Comparison of ENCODE assay signal across 1 cellular context in genomic region chr11:76769645-76770586, GRCh38.
TF ChIP-seq lines count a peak whose summit lies in the region.

No MANE protein-coding gene starts in this region.

TF ChIP-seq in HepG2, 621 proteins besides CTCF, POLR2A, EP300 and RAD21 (continued from another document and continues in another):
- TF ChIP-seq MLXIP (CRISPR knock-in tag; IDR thresholded peaks at IDR 0.05; ENCODE audit: borderline replicate concordance): no peak
- TF ChIP-seq ZNF720 (CRISPR knock-in tag; IDR thresholded peaks at IDR 0.05): no peak
- TF ChIP-seq ZNF34 (CRISPR knock-in tag; IDR thresholded peaks at IDR 0.05; ENCODE audit: borderline replicate concordance): no peak
- TF ChIP-seq MIER2 (CRISPR knock-in tag; IDR thresholded peaks at IDR 0.05): peak; percentile 46; the same call in 1 of the 2 replicates
- TF ChIP-seq TCF7L2 (IDR thresholded peaks at IDR 0.05; ENCODE audit: low read depth, low read length): no peak
- TF ChIP-seq KDM2A (CRISPR knock-in tag; IDR thresholded peaks at IDR 0.05; ENCODE audit: borderline replicate concordance, low read depth): peak; percentile 72
- peak; percentile 11; the same call in 1 of the 2 replicates for TF ChIP-seq ZBTB33 (CRISPR knock-in tag; IDR thresholded peaks at IDR 0.05)
- no peak; the same call in 1 of the 2 replicates for TF ChIP-seq HMGXB3 (CRISPR knock-in tag; IDR thresholded peaks at IDR 0.05; ENCODE audit: borderline replicate concordance)
- TF ChIP-seq FOXO1 (CRISPR knock-in tag; IDR thresholded peaks at IDR 0.05): no peak
- peak; percentile 67; the same call in 1 of the 2 replicates for TF ChIP-seq HMG20A (CRISPR knock-in tag; IDR thresholded peaks at IDR 0.05; ENCODE audit: borderline replicate concordance)
- TF ChIP-seq RAD51 (IDR thresholded peaks at IDR 0.05; ENCODE audit: borderline replicate concordance): no peak
- TF ChIP-seq ZNF619 (CRISPR knock-in tag; IDR thresholded peaks at IDR 0.05): no peak
- no peak for TF ChIP-seq ELF1 (CRISPR knock-in tag; IDR thresholded peaks at IDR 0.05)
- peak; percentile 89 for TF ChIP-seq ZNF121 (CRISPR knock-in tag; IDR thresholded peaks at IDR 0.05)
- TF ChIP-seq ZNF234 (CRISPR knock-in tag; conservative IDR thresholded peaks at IDR 0.05): no peak
- no peak for TF ChIP-seq ZNF512 (CRISPR knock-in tag; IDR thresholded peaks at IDR 0.05)
- no peak for TF ChIP-seq RFXANK (CRISPR knock-in tag; IDR thresholded peaks at IDR 0.05)
- TF ChIP-seq DMAP1 (CRISPR knock-in tag; IDR thresholded peaks at IDR 0.05): 0 out of 2 replicates have a peak, but pooled peaks have one; percentile 39
- TF ChIP-seq MXI1 (IDR thresholded peaks at IDR 0.05; ENCODE audit: borderline replicate concordance, low read depth, low read length): peak; percentile 21; the same call in 1 of the 3 replicates
- peak; percentile 71; the same call in 1 of the 2 replicates for TF ChIP-seq THRA (CRISPR knock-in tag; IDR thresholded peaks at IDR 0.05; ENCODE audit: borderline replicate concordance)
- no peak for TF ChIP-seq ZNF230 (CRISPR knock-in tag; IDR thresholded peaks at IDR 0.05)
- no peak for TF ChIP-seq GLI4 (CRISPR knock-in tag; IDR thresholded peaks at IDR 0.05; ENCODE audit: borderline replicate concordance)
- TF ChIP-seq DRAP1 (CRISPR knock-in tag; IDR thresholded peaks at IDR 0.05): peak; percentile 48; the same call in 1 of the 2 replicates
- no peak for TF ChIP-seq ZBTB1 (CRISPR knock-in tag; IDR thresholded peaks at IDR 0.05; ENCODE audit: borderline replicate concordance)
- TF ChIP-seq JUNB (CRISPR knock-in tag; IDR thresholded peaks at IDR 0.05; ENCODE audit: borderline replicate concordance): no peak
- no peak for TF ChIP-seq AHDC1 (CRISPR knock-in tag; IDR thresholded peaks at IDR 0.05; ENCODE audit: borderline replicate concordance)
- TF ChIP-seq GTF3A (CRISPR knock-in tag; conservative IDR thresholded peaks at IDR 0.05): no peak
- TF ChIP-seq NFE2L1 (CRISPR knock-in tag; IDR thresholded peaks at IDR 0.05; ENCODE audit: borderline replicate concordance): peak; percentile 88; the same call in 1 of the 2 replicates
- TF ChIP-seq JUND (CRISPR knock-in tag; IDR thresholded peaks at IDR 0.05): no peak
- TF ChIP-seq ZNF333 (CRISPR knock-in tag; IDR thresholded peaks at IDR 0.05; ENCODE audit: borderline replicate concordance): no peak
- TF ChIP-seq ZBTB43 (CRISPR knock-in tag; conservative IDR thresholded peaks at IDR 0.05): 0 out of 2 replicates have a peak, but pooled peaks have one; percentile 44
- TF ChIP-seq FOXC1 (CRISPR knock-in tag; IDR thresholded peaks at IDR 0.05; ENCODE audit: borderline replicate concordance): peak; percentile 19; the same call in 1 of the 2 replicates
- TF ChIP-seq KDM5B (CRISPR knock-in tag; IDR thresholded peaks at IDR 0.05; ENCODE audit: borderline replicate concordance): no peak
- no peak for TF ChIP-seq HNRNPUL1 (IDR thresholded peaks at IDR 0.05; ENCODE audit: low read depth, low read length)
- no peak for TF ChIP-seq CEBPG (CRISPR knock-in tag; IDR thresholded peaks at IDR 0.05)
- TF ChIP-seq E2F5 (CRISPR knock-in tag; conservative IDR thresholded peaks at IDR 0.05): 0 out of 2 replicates have a peak, but pooled peaks have one; percentile 39
- no peak for TF ChIP-seq PHF5A (CRISPR knock-in tag; IDR thresholded peaks at IDR 0.05; ENCODE audit: low read depth, unreplicated experiment)
- TF ChIP-seq FOSL2 (CRISPR knock-in tag; IDR thresholded peaks at IDR 0.05): peak; percentile 90
- TF ChIP-seq ZNF746 (CRISPR knock-in tag; IDR thresholded peaks at IDR 0.05): peak; percentile 78
- no peak; the same call in 1 of the 2 replicates for TF ChIP-seq FOSL1 (CRISPR knock-in tag; IDR thresholded peaks at IDR 0.05; ENCODE audit: borderline replicate concordance)
- TF ChIP-seq EZH2 (conservative IDR thresholded peaks at IDR 0.05; ENCODE audit: low read depth, low read length): no peak
